In genomic region chr2:167212054-167212648, GRCh38 we compare ENCODE assay signal across 8 cellular contexts.
DNase-seq lines count a peak whose midpoint lies in the region; ATAC-seq and TF ChIP-seq lines count a peak whose summit lies in the region.

No MANE protein-coding gene starts in this region.

- H3K9me3 ChIP-seq in RWPE2 (ENCODE audit: severe bottlenecking) (no peaks in the 10 kb centered on the region), neural cell (ENCODE audit: low read length) (no peaks in the 10 kb centered on the region)

- no peak overlapping the region for H3K4me2 ChIP-seq in neural cell (ENCODE audit: low read length)

- H4K20me1 ChIP-seq in neural cell (ENCODE audit: insufficient read depth) = no peaks in the 10 kb centered on the region

- no peak overlapping the region for H3K4me3 ChIP-seq in Jurkat, Clone E6-1 (ENCODE audit: low read length)
- H3K4me3 ChIP-seq in RWPE2 (ENCODE audit: severe bottlenecking) (no peak overlapping the region), neural cell (ENCODE audit: low read length) (no peak overlapping the region)

- peak; percentile 65 for ATAC-seq in GM21423 (IDR thresholded peaks at IDR 0.05; ENCODE audit: unreplicated experiment)
- peak; percentile 56; the same call in 1 of the 3 replicates for ATAC-seq in RWPE2 (ENCODE audit: low read depth)

- peak; percentile 81 for DNase-seq in DMS 273 (lab: John Stamatoyannopoulos, UW; ENCODE audit: unreplicated experiment)
- no peak for DNase-seq in DMS 273 treated with DMSO at 0.1 percent for 48 hours (lab: John Stamatoyannopoulos, UW)
- DNase-seq in Jurkat, Clone E6-1 (ENCODE audit: low read depth, low spot score) = peak; percentile 40
- no peak for DNase-seq in RWPE2 (ENCODE audit: low spot score)
- peak; percentile 2 for DNase-seq in epithelial cell of prostate (ENCODE audit: low read depth, low spot score)
- DNase-seq in activated CD8-positive, alpha-beta memory T cell treated with anti-CD3 and anti-CD28 coated beads for 24 hours = no peak

- no peak for TF ChIP-seq EP300 in neural cell (conservative IDR thresholded peaks at IDR 0.05; ENCODE audit: poor library complexity, severe bottlenecking)

- H3K36me3 ChIP-seq in RWPE2 (ENCODE audit: low read depth) (no peaks in the 10 kb centered on the region), neural cell (ENCODE audit: insufficient read depth, low read length) (no peaks in the 10 kb centered on the region)

- TF ChIP-seq CTCF in RWPE2 (IDR thresholded peaks at IDR 0.05; ENCODE audit: poor library complexity, severe bottlenecking) = peak; percentile 91
- peak; percentile 42 for TF ChIP-seq CTCF in neural cell (IDR thresholded peaks at IDR 0.05; ENCODE audit: poor library complexity, severe bottlenecking)

- no peak overlapping the region for H3K9ac ChIP-seq in neural cell (ENCODE audit: low read length)

- H3K27me3 ChIP-seq in RWPE2 (ENCODE audit: insufficient read depth, poor library complexity, severe bottlenecking) = no peaks in the 10 kb centered on the region
- H3K27me3 ChIP-seq in neural cell (ENCODE audit: insufficient read depth, low read depth, low read length) = no peaks in the 10 kb centered on the region

- no peaks in the 10 kb centered on the region for H3K9me2 ChIP-seq in neural cell (ENCODE audit: insufficient read depth, low read length)

- no peaks in the 10 kb centered on the region for H3K79me2 ChIP-seq in neural cell (replicated peaks; ENCODE audit: insufficient read depth, low read length)

- TF ChIP-seq RAD21 in neural cell (conservative IDR thresholded peaks at IDR 0.05) = no peak

- H3K27ac ChIP-seq in RWPE2 (ENCODE audit: poor library complexity, severe bottlenecking) (no peak overlapping the region), epithelial cell of prostate (no peak overlapping the region), neural cell (ENCODE audit: low read length) (no peak overlapping the region)

- no peaks in the 10 kb centered on the region for H3F3A ChIP-seq in neural cell (ENCODE audit: insufficient read depth, low read length, poor library complexity, severe bottlenecking)

- H3K4me1 ChIP-seq in RWPE2 (ENCODE audit: insufficient read depth, poor library complexity, severe bottlenecking) = no peaks in the 10 kb centered on the region

- no peak overlapping the region for H2AFZ ChIP-seq in neural cell (ENCODE audit: low read depth, low read length)

TF ChIP-seq in neural cell, 6 proteins besides CTCF, POLR2A, EP300 and RAD21:
- TF ChIP-seq REST (IDR thresholded peaks at IDR 0.05; ENCODE audit: borderline replicate concordance) (no peak), EZH2 (IDR thresholded peaks at IDR 0.05; ENCODE audit: borderline replicate concordance, insufficient read depth, low read length, poor library complexity, severe bottlenecking) (no peak), MXI1 (conservative IDR thresholded peaks at IDR 0.05; ENCODE audit: poor library complexity, severe bottlenecking) (no peak), TAF1 (IDR thresholded peaks at IDR 0.05; ENCODE audit: low read depth) (no peak), POLR2AphosphoS5 (IDR thresholded peaks at IDR 0.05) (no peak), SMC3 (conservative IDR thresholded peaks at IDR 0.05; ENCODE audit: poor library complexity) (no peak)

Comparison
In these comparisons a context has a peak if more than half of its experiments do, and no peak if none do; other contexts are left out.
1. DNase-seq: peak in DMS 273 (single experiment), Jurkat, Clone E6-1 (single experiment) and epithelial cell of prostate (single experiment); none in DMS 273 treated with DMSO at 0.1 percent for 48 hours (single experiment), RWPE2 (single experiment) and activated CD8-positive, alpha-beta memory T cell treated with anti-CD3 and anti-CD28 coated beads for 24 hours (single experiment).